Comparison of ENCODE assay signal across 10 cellular contexts in genomic region chr1:101257500-101258325, GRCh38. TPM values are rescaled to one million over a fixed set of nuclear protein-coding genes. Genes with fewer than 3 reads are reported as not detected.
DNase-seq lines count a peak whose midpoint lies in the region; ATAC-seq and TF ChIP-seq lines count a peak whose summit lies in the region.
"Had no signal": no experiment of that assay in that cellular context is flagged by ENCODE, and none has a peak within 500 bp of the region (broad histone marks: within the 10 kb centered on the region; RNA-seq: fewer than 3 reads in every experiment).

No MANE protein-coding gene starts in this region.

- H3K9me3 ChIP-seq in naive thymus-derived CD4-positive, alpha-beta T cell (ENCODE audit: control insufficient read depth in 2 of 3, low read length in 3 of 3) = no peaks in the 10 kb centered on the region

- peak overlapping the region; percentile 26 to 92 (median 83) for H3K27ac Mint-ChIP-seq in naive thymus-derived CD4-positive, alpha-beta T cell

- CTCF ChIA-PET in naive thymus-derived CD4-positive, alpha-beta T cell (lab: Charles Lee) = interaction anchor here (0.5 to 2.0 kb wide), 4 partner anchors 18 to 38 kb away, joined by 3 to 5 read pairs (median 4); no protein-coding TSS in a partner anchor

- in situ Hi-C loops in GM13976 (cut with MboI; ENCODE audit: low sequenced_read_pairs, unreplicated experiment) = no loop called here

- peaks cover 0 to under 1% (median 0%) of the 10 kb centered on the region in 5 donors for H3K36me3 Mint-ChIP-seq in naive thymus-derived CD4-positive, alpha-beta T cell
- H3K36me3 Mint-ChIP-seq: brain had no signal

- POLR2A ChIA-PET in naive thymus-derived CD4-positive, alpha-beta T cell (lab: Charles Lee) = interaction anchor here (0.6 to 14.7 kb wide), 6 partner anchors 10 to 339 kb away, joined by 3 to 224 read pairs (median 4); partner anchors contain the start of gene S1PR1

- no peak overlapping the region for H3K4me3 ChIP-seq in naive thymus-derived CD4-positive, alpha-beta T cell (ENCODE audit: low read length)

- peaks cover 43 to 76% (median 67%) of the 10 kb centered on the region in 7 donors for H3K4me1 Mint-ChIP-seq in naive thymus-derived CD4-positive, alpha-beta T cell

- no peaks in the 10 kb centered on the region for H3K27me3 ChIP-seq in naive thymus-derived CD4-positive, alpha-beta T cell (ENCODE audit: control insufficient read depth in 2 of 2, insufficient read depth in 2 of 2, low read length in 2 of 2)

- H3K4me3 Mint-ChIP-seq in naive thymus-derived CD4-positive, alpha-beta T cell = peak overlapping the region in 9 of 10 donors; percentile 34 to 77 (median 60)
- H3K4me3 Mint-ChIP-seq: brain had no signal

- no peak for TF ChIP-seq CTCF in GM13976 (IDR thresholded peaks at IDR 0.05; ENCODE audit: borderline replicate concordance, control extremely low read depth, extremely low read depth, insufficient read depth, missing control alignments)

- DNase-seq in EH (ENCODE audit: low read depth) (peak; percentile 62), T-helper 9 cell (peak; percentile 13), hepatic stellate cell (ENCODE audit: low spot score) (no peak), anterior cingulate cortex (lab: John Stamatoyannopoulos, UW) (no peak), GM13976 (ENCODE audit: low spot score) (no peak)
- peak in 2 of 9 donors; percentile 7 to 42 for DNase-seq in naive thymus-derived CD4-positive, alpha-beta T cell

- no peaks in the 10 kb centered on the region for H3K36me3 ChIP-seq in naive thymus-derived CD4-positive, alpha-beta T cell (ENCODE audit: control insufficient read depth in 2 of 3, insufficient read depth in 3 of 3, low read length in 3 of 3)

- H3K27ac ChIP-seq in naive thymus-derived CD4-positive, alpha-beta T cell (ENCODE audit: low read depth, low read length) = peak overlapping the region; percentile 53
- H3K27ac ChIP-seq: parathyroid adenoma had no signal

- intact Hi-C loops in naive thymus-derived CD4-positive, alpha-beta T cell (cut with micrococcal nuclease) = loop anchor here in 1 of 2 donors (2.0 kb wide), 1 partner anchor 17 kb away; no protein-coding TSS in a partner anchor

- peak; percentile 78 for ATAC-seq in GM19452 (IDR thresholded peaks at IDR 0.05; ENCODE audit: unreplicated experiment)
- ATAC-seq in HG03354 (IDR thresholded peaks at IDR 0.05; ENCODE audit: poor library complexity, severe bottlenecking, unreplicated experiment) = peak; percentile 69
- peak; percentile 87 for ATAC-seq in naive thymus-derived CD4-positive, alpha-beta T cell

- peaks cover 0 to 2% (median 0%) of the 10 kb centered on the region in 11 donors for H3K9me3 Mint-ChIP-seq in naive thymus-derived CD4-positive, alpha-beta T cell

- H3K4me1 ChIP-seq in naive thymus-derived CD4-positive, alpha-beta T cell (ENCODE audit: control insufficient read depth in 2 of 2, insufficient read depth in 2 of 2, low read length in 2 of 2) = peaks cover 49 to 54% of the 10 kb centered on the region in 2 donors
- H3K4me1 ChIP-seq: parathyroid adenoma had no signal

- H3K27me3 Mint-ChIP-seq in naive thymus-derived CD4-positive, alpha-beta T cell = no peaks in the 10 kb centered on the region
- H3K27me3 Mint-ChIP-seq: brain had no signal

RNA-seq across cellular contexts. Expression of gene S1PR1, which starts 20.9 kb away (rescaled TPM):
- total RNA-seq in naive thymus-derived CD4-positive, alpha-beta T cell = 100 to 1,000 TPM; 116 to 305 (median 283) TPM
- polyA plus RNA-seq in naive thymus-derived CD4-positive, alpha-beta T cell = 100 to 1,000 TPM; 209 to 247 TPM

Comparison
In these comparisons a context has a peak if more than half of its experiments do, and no peak if none do; other contexts are left out.
1. DNase-seq: peak in EH (single experiment) and T-helper 9 cell (single experiment); none in hepatic stellate cell (single experiment), anterior cingulate cortex (0 of 58) and GM13976 (single experiment).
2. Peak in every context shown above with its lines, with median percentiles within 50 percentile points of each other: ATAC-seq.